24 cellular contexts compared by ENCODE assay signal in the genomic region with DNA sequence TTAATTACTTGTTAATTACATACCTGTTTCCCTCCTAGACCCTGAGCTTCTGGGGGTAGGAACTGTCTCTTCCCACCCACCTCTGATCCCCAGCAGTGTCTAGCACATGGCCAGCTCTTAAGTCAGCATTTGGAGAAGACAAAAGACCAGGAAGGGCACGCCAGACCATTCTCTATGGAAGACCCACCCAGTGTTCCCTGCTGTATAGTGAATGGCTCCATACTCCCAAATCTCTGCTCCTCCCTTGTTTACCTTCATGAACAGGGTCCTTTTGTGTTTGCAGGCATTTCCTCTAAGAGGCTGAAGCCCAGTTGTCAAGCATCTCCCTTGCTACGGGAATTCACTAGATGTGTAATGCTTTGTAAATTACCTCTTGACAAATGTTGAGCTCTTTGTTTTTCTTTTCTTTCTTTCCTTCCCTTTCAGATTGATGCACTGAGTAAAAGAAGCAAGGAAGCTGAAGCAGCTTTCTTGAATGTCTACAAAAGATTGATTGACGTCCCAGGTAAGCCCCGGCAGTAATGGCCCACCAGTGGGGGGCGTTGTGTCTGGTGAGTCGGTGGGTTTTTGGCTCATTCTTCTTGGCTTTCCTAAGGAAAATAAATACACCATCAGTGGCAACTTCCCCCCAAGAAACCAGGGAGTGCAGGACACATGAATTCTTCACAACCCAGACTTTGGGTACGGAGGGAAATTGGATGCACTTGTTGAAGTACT.
DNase-seq lines count a peak whose midpoint lies in the region; ATAC-seq, FAIRE-seq and TF ChIP-seq lines count a peak whose summit lies in the region.
"Had no signal": no experiment of that assay in that cellular context is flagged by ENCODE, and none has a peak within 500 bp of the region (broad histone marks: within the 10 kb centered on the region; RNA-seq: fewer than 3 reads in every experiment).

No MANE protein-coding gene starts in this region.

- H3K36me3 Mint-ChIP-seq in CD14-positive monocyte, result peaks cover 59 to 79% of the 10 kb centered on the region in 2 donors

- H3K36me3 ChIP-seq in HCT116 (ENCODE audit: control insufficient read depth in 1 of 2, insufficient read depth in 2 of 2, low read length in 2 of 2), result peaks cover 0 to 4% of the 10 kb centered on the region in 2 experiments; a peak in 1 of 4 replicates
- peaks cover 96% of the 10 kb centered on the region for H3K36me3 ChIP-seq in OCI-LY7 (ENCODE audit: insufficient read depth, low read length)
- H3K36me3 ChIP-seq in HepG2 (replicated peaks in 1 of 2; ENCODE audit: control insufficient read depth in 1 of 2, insufficient read depth in 2 of 2, low read length in 2 of 2), result peaks cover 7 to 37% of the 10 kb centered on the region in 2 experiments

- in situ Hi-C loops in HepG2 (cut with HindIII; ENCODE audit: extremely low pct_ligation_motif_present, low pct_unique_long_range_greater_than_20kb), result no loop called here

- peaks cover 0 to 13% (median 3%) of the 10 kb centered on the region in 7 donors for H3K9me3 Mint-ChIP-seq in CD14-positive monocyte

- BruUV-seq in HCT116 (replicated peaks; lab: Mats Ljungman, UMichigan) (no TSS peak), OCI-LY7 (replicated peaks; lab: Mats Ljungman, UMichigan) (no TSS peak), HepG2 (replicated peaks; lab: Mats Ljungman, UMichigan) (no TSS peak)

- H3K4me2 ChIP-seq in HCT116 (ENCODE audit: low read length) (no peak overlapping the region), OCI-LY7 (ENCODE audit: low read length) (no peak overlapping the region), HepG2 (ENCODE audit: low read depth, low read length) (no peak overlapping the region)
- H3K4me2 ChIP-seq: hepatocyte had no signal

- no peaks in the 10 kb centered on the region; the same call in 1 of the 2 replicates for H3K79me2 ChIP-seq in HCT116 (ENCODE audit: insufficient read depth, low read length)
- H3K79me2 ChIP-seq in OCI-LY7 (ENCODE audit: insufficient read depth, low read depth, low read length), result peaks cover 3% of the 10 kb centered on the region; the same call in 1 of the 2 replicates
- H3K79me2 ChIP-seq in HepG2 (ENCODE audit: insufficient read depth, low read length), result no peaks in the 10 kb centered on the region

- no peaks in the 10 kb centered on the region for H4K20me1 ChIP-seq in HCT116 (ENCODE audit: insufficient read depth)
- H4K20me1 ChIP-seq in OCI-LY7 (ENCODE audit: insufficient read depth, low read length), result no peaks in the 10 kb centered on the region
- no peaks in the 10 kb centered on the region; the same call in 1 of the 2 replicates for H4K20me1 ChIP-seq in HepG2 (ENCODE audit: insufficient read depth, low read length)

- intact Hi-C loops in CD14-positive monocyte (cut with micrococcal nuclease), result loop anchor here in 1 of 2 donors (10.0 kb wide), 1 partner anchor 175 kb away; no protein-coding TSS in a partner anchor
- intact Hi-C loops in HCT116 (cut with micrococcal nuclease), result no loop called here
- intact Hi-C loops in OCI-LY7 (cut with micrococcal nuclease; ENCODE audit: unreplicated experiment), result no loop called here
- intact Hi-C loops in HepG2 (cut with micrococcal nuclease; ENCODE audit: unreplicated experiment), result no loop called here

- H2AFZ ChIP-seq in HCT116 (ENCODE audit: low read depth, low read length, poor library complexity, severe bottlenecking) (no peak overlapping the region), OCI-LY7 (ENCODE audit: low read length) (no peak overlapping the region), HepG2 (ENCODE audit: low read length) (no peak overlapping the region)
- H2AFZ ChIP-seq: hepatocyte had no signal

- peaks cover 0 to 1% (median 0%) of the 10 kb centered on the region in 3 donors for H3K27me3 Mint-ChIP-seq in CD14-positive monocyte (ENCODE audit: low read depth in 3 of 3)
- H3K27me3 Mint-ChIP-seq: CD4-positive, CD25-positive, alpha-beta regulatory T cell; T-cell had no signal

- H3K27ac ChIP-seq in HCT116 (ENCODE audit: low read depth, low read length), result no peak overlapping the region
- no peak overlapping the region for H3K27ac ChIP-seq in OCI-LY7 (ENCODE audit: low read depth, low read length, poor library complexity, severe bottlenecking)
- no peak overlapping the region for H3K27ac ChIP-seq in HepG2 (ENCODE audit: extremely low read length, insufficient read depth, low read length)
- H3K27ac ChIP-seq: cardiac muscle cell, hepatocyte had no signal

- POLR2A ChIA-PET in HCT116 (lab: Charles Lee) (no interaction called here), OCI-LY7 (lab: Charles Lee) (no interaction called here), HepG2 (lab: Yijun Ruan, JAX) (no interaction called here)

- ATAC-seq in HCT116, result no peak
- no peak for ATAC-seq in HepG2
- ATAC-seq in HG03196 (IDR thresholded peaks at IDR 0.05; ENCODE audit: unreplicated experiment), result no peak
- no peak for ATAC-seq in HG02970 (IDR thresholded peaks at IDR 0.05; ENCODE audit: low FRiP score, unreplicated experiment)
- no peak for ATAC-seq in HG02623 (IDR thresholded peaks at IDR 0.05; ENCODE audit: unreplicated experiment)
- ATAC-seq: T-cell had no signal

- no peaks in the 10 kb centered on the region for H3K27me3 ChIP-seq in HCT116 (ENCODE audit: insufficient read depth, low read length)
- H3K27me3 ChIP-seq in HepG2 (ENCODE audit: control insufficient read depth in 1 of 2, insufficient read depth in 2 of 2, low read length in 2 of 2), result no peaks in the 10 kb centered on the region
- H3K27me3 ChIP-seq: cardiac muscle cell, hepatocyte had no signal

- 98% methylated on average over 7 of the region's 7 CpGs for WGBS in HepG2 (ENCODE audit: low lambda C conversion rate)

- H3K9ac ChIP-seq in HCT116 (ENCODE audit: low read length) (no peak overlapping the region), HepG2 (ENCODE audit: insufficient read depth, low read depth, low read length) (no peak overlapping the region)

- CTCF ChIA-PET in HCT116 (lab: Charles Lee) (no interaction called here), OCI-LY7 (lab: Charles Lee; ENCODE audit: unreplicated experiment) (no interaction called here), HepG2 (lab: Yijun Ruan, JAX; ENCODE audit: low intra/inter-chr PET ratio, low total read pairs) (no interaction called here)

- no peak overlapping the region for H3K4me3 ChIP-seq in HCT116 (replicated peaks in 1 of 2; ENCODE audit: low read depth in 1 of 2, low read length in 2 of 2)
- no peak overlapping the region for H3K4me3 ChIP-seq in OCI-LY7 (ENCODE audit: low read depth, low read length, poor library complexity, severe bottlenecking)
- H3K4me3 ChIP-seq in HepG2 (replicated peaks in 1 of 3; ENCODE audit: insufficient read depth in 1 of 3, low read depth in 2 of 3, low read length in 3 of 3), result no peak overlapping the region
- H3K4me3 ChIP-seq: cardiac muscle cell, hepatocyte had no signal

- FAIRE-seq in HepG2 (lab: Jason Lieb, UNC), result no peak
- FAIRE-seq: endothelial cell of umbilical vein, G401.6 had no signal

- TF ChIP-seq RAD21 in HCT116 (IDR thresholded peaks at IDR 0.05; ENCODE audit: low read depth), result no peak
- no peak for TF ChIP-seq RAD21 in HepG2 (CRISPR knock-in tag; IDR thresholded peaks at IDR 0.05)

- TF ChIP-seq POLR2A in HCT116 (IDR thresholded peaks at IDR 0.05; ENCODE audit: borderline replicate concordance, extremely low read depth, insufficient read depth, insufficient read length) (no peak), HepG2 (IDR thresholded peaks at IDR 0.05; ENCODE audit: insufficient read depth in 1 of 2, low read depth in 2 of 2, low read length in 2 of 2) (no peak)

- H3K9me3 ChIP-seq in HCT116 (ENCODE audit: control insufficient read depth in 1 of 2, insufficient read depth in 1 of 2, low read depth in 1 of 2, low read length in 2 of 2) (no peaks in the 10 kb centered on the region), OCI-LY7 (ENCODE audit: low read length) (no peaks in the 10 kb centered on the region), HepG2 (ENCODE audit: low read length) (no peaks in the 10 kb centered on the region)

- TF ChIP-seq CTCF in CD14-positive monocyte (IDR thresholded peaks at IDR 0.05), result no peak
- peak in 2 of 3 experiments; percentile 28 to 39; a peak in 3 of 6 replicates for TF ChIP-seq CTCF in HCT116 (IDR thresholded peaks at IDR 0.05 in 2 of 3, conservative IDR thresholded peaks at IDR 0.05 in 1 of 3; ENCODE audit: borderline replicate concordance in 1 of 3, insufficient read depth in 1 of 3, low read depth in 2 of 3, low read length in 2 of 3)
- peak; percentile 57; the same call in 1 of the 2 replicates for TF ChIP-seq CTCF in OCI-LY7 (conservative IDR thresholded peaks at IDR 0.05; ENCODE audit: low read length)
- TF ChIP-seq CTCF in HepG2 (CRISPR knock-in tag; IDR thresholded peaks at IDR 0.05), result peak; percentile 27

- peak overlapping the region in 4 of 7 donors; percentile 26 to 68 (median 48) for H3K27ac Mint-ChIP-seq in CD14-positive monocyte
- H3K27ac Mint-ChIP-seq: activated T-helper 1 cell treated with anti-CD3 and anti-CD28 coated beads, Interleukin-12 subunit alpha, Interleukin-12 subunit beta, Interleukin-2, Interleukin-4 antibody, amounts not matched to agents 30 ng/mL and 10 ng/mL and 1 ng/mL, durations not matched to agents 14 hours and 24 hours and 36 hours; CD4-positive, CD25-positive, alpha-beta regulatory T cell; immature natural killer cell; nephron; T-cell had no signal

- H3K9me2 ChIP-seq in HCT116 (ENCODE audit: insufficient read depth) (no peaks in the 10 kb centered on the region), OCI-LY7 (ENCODE audit: insufficient read depth, low read length) (no peaks in the 10 kb centered on the region)

- RAD21 ChIA-PET in HCT116 (lab: Charles Lee; ENCODE audit: low non-redundant PET in 1 of 2, low total read pairs in 2 of 2, uncharacterized antibody in 2 of 2, unreplicated experiment in 2 of 2), result no interaction called here

- TF ChIP-seq EP300 in HepG2 (IDR thresholded peaks at IDR 0.05; ENCODE audit: low read depth in 2 of 2, low read length in 2 of 2) (no peak), HepG2 (CRISPR knock-in tag; IDR thresholded peaks at IDR 0.05; ENCODE audit: borderline replicate concordance) (no peak)

- peaks cover 5% of the 10 kb centered on the region for H3K4me1 Mint-ChIP-seq in CD14-positive monocyte
- H3K4me1 Mint-ChIP-seq: T-cell had no signal

- H3K4me1 ChIP-seq in HCT116 (ENCODE audit: control insufficient read depth in 1 of 2, insufficient read depth in 2 of 2, low read length in 2 of 2) (peaks cover 4 to 5% of the 10 kb centered on the region in 2 experiments), OCI-LY7 (ENCODE audit: insufficient read depth, low read length, poor library complexity, severe bottlenecking) (peaks cover 3% of the 10 kb centered on the region), HepG2 (ENCODE audit: insufficient read depth, low read length) (no peaks in the 10 kb centered on the region)

- DNase-seq in CD14-positive monocyte (ENCODE audit: low spot score) (no peak), HCT116 (ENCODE audit: low read depth, low spot score) (no peak), OCI-LY7 (ENCODE audit: low spot score) (no peak), HepG2 (ENCODE audit: low spot score) (no peak)
- DNase-seq: activated naive CD4-positive, alpha-beta T cell treated with anti-CD3 and anti-CD28 coated beads, Interleukin-2, amount 50 U/mL, for 16 hours; CD4-positive, CD25-positive, alpha-beta regulatory T cell; dermis blood vessel endothelial cell; DMS 273 treated with DMSO at 0.1 percent for 48 hours; HCEC 1CT; immature natural killer cell; NCI-H1417 treated with DMSO at 0.1 percent for 48 hours; NCI-H524; SHP77; substantia nigra; T-cell had no signal

- no peak overlapping the region for H3K4me3 Mint-ChIP-seq in CD14-positive monocyte
- H3K4me3 Mint-ChIP-seq: activated T-helper 1 cell treated with anti-CD3 and anti-CD28 coated beads, Interleukin-12 subunit alpha, Interleukin-12 subunit beta, Interleukin-2, Interleukin-4 antibody, amounts not matched to agents 30 ng/mL and 10 ng/mL and 1 ng/mL, durations not matched to agents 14 hours and 24 hours and 36 hours; CD4-positive, CD25-positive, alpha-beta regulatory T cell; immature natural killer cell; nephron; T-cell had no signal
